19 cellular contexts compared by ENCODE assay signal in the genomic region with DNA sequence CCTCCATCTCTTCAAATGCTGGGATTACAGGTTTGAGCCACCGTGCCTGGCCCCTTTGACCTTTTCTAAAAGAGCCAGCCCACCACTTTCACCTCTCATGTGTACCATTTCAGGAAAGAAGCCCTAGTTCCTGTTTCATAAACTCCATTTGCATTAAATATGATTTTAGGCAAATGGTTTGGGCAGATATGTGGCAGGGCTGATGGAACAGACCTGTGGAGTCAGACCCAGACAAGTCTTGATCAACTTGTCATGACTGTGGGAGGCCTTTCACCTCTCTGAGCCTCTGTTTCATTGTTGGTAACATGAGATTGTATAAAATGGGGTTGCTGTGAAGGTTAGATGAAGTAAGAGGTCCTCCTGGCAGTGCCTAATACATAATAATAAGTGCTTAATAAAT.
"Had no signal": no experiment of that assay in that cellular context is flagged by ENCODE, and none has a peak within 500 bp of the region (broad histone marks: within the 10 kb centered on the region; RNA-seq: fewer than 3 reads in every experiment).

No MANE protein-coding gene starts in this region.

- H3K9me3 Mint-ChIP-seq: activated naive CD4-positive, alpha-beta T cell treated with anti-CD3 and anti-CD28 coated beads for 36 hours; activated naive CD8-positive, alpha-beta T cell treated with anti-CD3 and anti-CD28 coated beads, Interleukin-2, amount 50 U/mL, for 24 hours; central memory CD8-positive, alpha-beta T cell; naive B cell; neural progenitor cell had no signal

- H3K27ac Mint-ChIP-seq: activated CD8-positive, alpha-beta memory T cell treated with anti-CD3 and anti-CD28 coated beads, Interleukin-2, amount 10 ng/mL, durations not matched to agents 7 days and 5 days; activated naive CD4-positive, alpha-beta T cell treated with anti-CD3 and anti-CD28 coated beads for 36 hours; activated naive CD8-positive, alpha-beta T cell treated with anti-CD3 and anti-CD28 coated beads, Interleukin-2, amount 50 U/mL, for 24 hours; neural progenitor cell; progenitor cell of endocrine pancreas had no signal

- DNase-seq: activated CD4-positive, alpha-beta T cell treated with anti-CD3 and anti-CD28 coated beads, Interleukin-2, amount 50 U/mL, for 48 hours; activated CD8-positive, alpha-beta memory T cell treated with anti-CD3 and anti-CD28 coated beads, Interleukin-2, amount 10 ng/mL, durations not matched to agents 7 days and 5 days; activated naive CD4-positive, alpha-beta T cell treated with anti-CD3 and anti-CD28 coated beads for 36 hours; activated naive CD8-positive, alpha-beta T cell treated with anti-CD3 and anti-CD28 coated beads, Interleukin-2, amount 50 U/mL, for 24 hours; anterior cingulate cortex; brain microvascular endothelial cell; colonic mucosa; erythroblast; gastrocnemius medialis; head of caudate nucleus; kidney; naive B cell; stimulated activated CD4-positive, alpha-beta T cell treated with anti-CD3 and anti-CD28 coated beads, Interleukin-2, amount 100 ng/mL, for 24 hours; stomach; trophoblast cell had no signal

- H3K36me3 Mint-ChIP-seq: activated CD8-positive, alpha-beta memory T cell treated with anti-CD3 and anti-CD28 coated beads, Interleukin-2, amount 10 ng/mL, durations not matched to agents 7 days and 5 days; naive B cell; neural progenitor cell had no signal

- H3K27me3 ChIP-seq: brain microvascular endothelial cell, colonic mucosa, gastrocnemius medialis, stomach had no signal

- H3K4me3 Mint-ChIP-seq: activated CD8-positive, alpha-beta memory T cell treated with anti-CD3 and anti-CD28 coated beads, Interleukin-2, amount 10 ng/mL, durations not matched to agents 7 days and 5 days; activated naive CD4-positive, alpha-beta T cell treated with anti-CD3 and anti-CD28 coated beads for 36 hours; activated naive CD8-positive, alpha-beta T cell treated with anti-CD3 and anti-CD28 coated beads, Interleukin-2, amount 50 U/mL, for 24 hours; central memory CD8-positive, alpha-beta T cell; neural progenitor cell had no signal

- H3K9ac ChIP-seq: neural progenitor cell had no signal

- H3K4me3 ChIP-seq: colonic mucosa, gastrocnemius medialis, neural progenitor cell, stomach had no signal

- H3K27ac ChIP-seq: brain microvascular endothelial cell, colonic mucosa, gastrocnemius medialis, neural progenitor cell, stomach had no signal

- H3K27me3 Mint-ChIP-seq: activated CD8-positive, alpha-beta memory T cell treated with anti-CD3 and anti-CD28 coated beads, Interleukin-2, amount 10 ng/mL, durations not matched to agents 7 days and 5 days had no signal

- ATAC-seq: activated CD8-positive, alpha-beta memory T cell treated with anti-CD3 and anti-CD28 coated beads, Interleukin-2, amount 10 ng/mL, durations not matched to agents 7 days and 5 days; activated naive CD8-positive, alpha-beta T cell treated with anti-CD3 and anti-CD28 coated beads, Interleukin-2, amount 50 U/mL, for 24 hours; gastrocnemius medialis; left lobe of liver had no signal

- H3K4me2 ChIP-seq: neural progenitor cell had no signal

- H3K36me3 ChIP-seq: brain microvascular endothelial cell, colonic mucosa, gastrocnemius medialis, neural progenitor cell, stomach had no signal

- H3K9me3 ChIP-seq: colonic mucosa, gastrocnemius medialis, stomach had no signal

- H2AFZ ChIP-seq: neural progenitor cell had no signal
